Comparison of ENCODE assay signal across 8 cellular contexts in the genomic region with DNA sequence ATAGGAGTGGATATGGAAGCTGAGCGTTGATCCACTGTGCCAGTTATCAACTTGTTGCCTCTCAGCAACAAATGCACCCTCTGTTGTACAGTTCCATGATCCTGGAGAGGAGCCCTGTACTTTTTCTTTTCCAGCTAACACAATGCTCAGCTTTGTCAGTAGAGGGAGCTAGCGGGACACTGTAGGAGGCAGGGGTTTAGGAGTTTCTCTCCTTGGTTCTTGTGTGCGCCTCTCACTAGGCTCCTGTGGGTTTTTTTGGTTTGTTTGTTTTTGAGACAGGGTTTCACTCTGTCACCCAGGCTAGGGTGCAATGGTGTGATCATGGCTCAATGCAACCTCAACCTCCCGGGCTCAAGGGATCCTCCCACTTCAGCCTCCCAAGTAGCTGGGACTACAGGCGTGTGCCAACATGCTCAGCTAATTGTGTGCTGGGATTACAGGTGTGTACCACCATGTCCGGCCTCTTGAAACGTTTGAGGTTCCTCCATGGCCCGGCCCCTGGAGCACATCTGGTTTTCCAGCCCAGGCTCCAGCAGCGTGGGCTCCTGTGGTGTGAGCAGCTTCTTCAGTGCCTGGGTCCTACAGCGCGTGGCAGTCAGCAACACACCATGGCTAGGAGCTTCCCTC. TPM values are rescaled to one million over a fixed set of nuclear protein-coding genes. Genes with fewer than 3 reads are reported as not detected.
DNase-seq lines count a peak whose midpoint lies in the region; ATAC-seq, FAIRE-seq and TF ChIP-seq lines count a peak whose summit lies in the region.

No MANE protein-coding gene starts in this region.

- H2AFZ ChIP-seq in OCI-LY3 (ENCODE audit: low read depth, low read length) = no peak overlapping the region

- no peak overlapping the region for H3K4me3 Mint-ChIP-seq in glutamatergic neuron (ENCODE audit: unreplicated experiment)

- H3K4me1 ChIP-seq in BLaER1 treated with 17β-estradiol and CSF1 and Interleukin-3, amounts not matched to agents 10 nM and 100 nM = peaks cover 13 to 34% (median 24%) of the 10 kb centered on the region in 10 experiments
- peaks cover 2% of the 10 kb centered on the region; the same call in 1 of the 2 replicates for H3K4me1 ChIP-seq in OCI-LY3 (ENCODE audit: low read length)

- H3K36me3 ChIP-seq in BLaER1 treated with 17β-estradiol and CSF1 and Interleukin-3, amounts not matched to agents 10 nM and 100 nM = no peaks in the 10 kb centered on the region
- no peaks in the 10 kb centered on the region for H3K36me3 ChIP-seq in OCI-LY3 (replicated peaks; ENCODE audit: low read depth, low read length)

- no peak overlapping the region for H3K27ac Mint-ChIP-seq in activated naive CD4-positive, alpha-beta T cell treated with anti-CD3 and anti-CD28 coated beads, Interleukin-2, amount 50 U/mL, for 72 hours
- no peak overlapping the region for H3K27ac Mint-ChIP-seq in glutamatergic neuron (ENCODE audit: unreplicated experiment)

- peak overlapping the region in 6 of 11 experiments; percentile 7 to 65 (median 24); a peak in 6 of 22 replicates for H3K4me2 ChIP-seq in BLaER1 treated with 17β-estradiol and CSF1 and Interleukin-3, amounts not matched to agents 10 nM and 100 nM
- peak overlapping the region; percentile 15; the same call in 1 of the 2 replicates for H3K4me2 ChIP-seq in OCI-LY3 (ENCODE audit: low read length)

- DNase-seq in GM18507 (ENCODE audit: extremely low spot score, insufficient read length, low read depth) (no peak), glutamatergic neuron (peak; percentile 41), pons (ENCODE audit: low spot score) (peak; percentile 96)
- DNase-seq in activated naive CD4-positive, alpha-beta T cell treated with anti-CD3 and anti-CD28 coated beads, Interleukin-2, amount 50 U/mL, for 72 hours (ENCODE audit: low spot score in 2 of 2) = peak in 1 of 2 donors; percentile 63

- peaks cover 22% of the 10 kb centered on the region for H3K4me1 Mint-ChIP-seq in glutamatergic neuron (ENCODE audit: low read depth, unreplicated experiment)

- H3K27ac ChIP-seq in BLaER1 treated with 17β-estradiol and CSF1 and Interleukin-3, amounts not matched to agents 10 nM and 100 nM = no peak overlapping the region
- no peak overlapping the region for H3K27ac ChIP-seq in OCI-LY3 (ENCODE audit: low read length)

- H3K9ac ChIP-seq in BLaER1 treated with 17β-estradiol and CSF1 and Interleukin-3, amounts not matched to agents 10 nM and 100 nM = no peak overlapping the region
- no peak overlapping the region for H3K9ac ChIP-seq in OCI-LY3 (ENCODE audit: low read length)

- H4K20me1 ChIP-seq in BLaER1 treated with 17β-estradiol and CSF1 and Interleukin-3, amounts not matched to agents 10 nM and 100 nM = no peaks in the 10 kb centered on the region
- H4K20me1 ChIP-seq in OCI-LY3 (ENCODE audit: insufficient read depth, low read length) = no peaks in the 10 kb centered on the region

- no peaks in the 10 kb centered on the region for H3K27me3 Mint-ChIP-seq in glutamatergic neuron (ENCODE audit: unreplicated experiment)

- H3K36me3 Mint-ChIP-seq in activated naive CD4-positive, alpha-beta T cell treated with anti-CD3 and anti-CD28 coated beads, Interleukin-2, amount 50 U/mL, for 72 hours = no peaks in the 10 kb centered on the region
- no peaks in the 10 kb centered on the region for H3K36me3 Mint-ChIP-seq in glutamatergic neuron (ENCODE audit: unreplicated experiment)

- no peaks in the 10 kb centered on the region for H3K27me3 ChIP-seq in BLaER1 treated with 17β-estradiol and CSF1 and Interleukin-3, amounts not matched to agents 10 nM and 100 nM
- H3K27me3 ChIP-seq in OCI-LY3 (ENCODE audit: low read depth, low read length) = no peaks in the 10 kb centered on the region

- H3K9me3 Mint-ChIP-seq in activated naive CD4-positive, alpha-beta T cell treated with anti-CD3 and anti-CD28 coated beads, Interleukin-2, amount 50 U/mL, for 72 hours = no peaks in the 10 kb centered on the region
- H3K9me3 Mint-ChIP-seq in glutamatergic neuron (ENCODE audit: unreplicated experiment) = peaks cover 6% of the 10 kb centered on the region

- no peak overlapping the region for H3K4me3 ChIP-seq in BLaER1 treated with 17β-estradiol and CSF1 and Interleukin-3, amounts not matched to agents 10 nM and 100 nM
- H3K4me3 ChIP-seq in OCI-LY3 (ENCODE audit: low read length) = no peak overlapping the region

- no peaks in the 10 kb centered on the region; a peak in 1 of 22 replicates for H3K9me3 ChIP-seq in BLaER1 treated with 17β-estradiol and CSF1 and Interleukin-3, amounts not matched to agents 10 nM and 100 nM (replicated peaks in 1 of 11)
- H3K9me3 ChIP-seq in OCI-LY3 (ENCODE audit: insufficient read depth, low read length) = no peaks in the 10 kb centered on the region

- peak; percentile 86 for FAIRE-seq in GM18507 (lab: Jason Lieb, UNC)

- no peaks in the 10 kb centered on the region for H3K79me2 ChIP-seq in OCI-LY3 (ENCODE audit: low read length)

- TF ChIP-seq CTCF in OCI-LY3 (IDR thresholded peaks at IDR 0.05; ENCODE audit: low read depth, low read length) (peak; percentile 74), glutamatergic neuron (IDR thresholded peaks at IDR 0.05; ENCODE audit: partially characterized antibody, unreplicated experiment) (peak; percentile 64)

- ATAC-seq in HG03521 (IDR thresholded peaks at IDR 0.05; ENCODE audit: unreplicated experiment) = peak; percentile 71
- peak; percentile 94 to 97 for ATAC-seq in activated naive CD4-positive, alpha-beta T cell treated with anti-CD3 and anti-CD28 coated beads, Interleukin-2, amount 50 U/mL, for 72 hours
- ATAC-seq in GM21576 (IDR thresholded peaks at IDR 0.05; ENCODE audit: unreplicated experiment) = no peak

RNA-seq across cellular contexts. Expression of gene MARVELD1, which starts 12.0 kb away (rescaled TPM):
- 1 to 10 TPM in 1 of 2 donors, under 1 TPM in 1; 0.57 to 7.1 TPM for total RNA-seq in activated naive CD4-positive, alpha-beta T cell treated with anti-CD3 and anti-CD28 coated beads, Interleukin-2, amount 50 U/mL, for 72 hours
- total RNA-seq in glutamatergic neuron (ENCODE audit: unreplicated experiment) = 12.2 TPM

RNA-seq across cellular contexts. Expression of gene AVPI1, which starts 14.5 kb away (rescaled TPM):
- total RNA-seq in activated naive CD4-positive, alpha-beta T cell treated with anti-CD3 and anti-CD28 coated beads, Interleukin-2, amount 50 U/mL, for 72 hours = 1 to 10 TPM; 2.2 to 2.8 TPM
- 4.5 TPM for total RNA-seq in glutamatergic neuron (ENCODE audit: unreplicated experiment)

RNA-seq across cellular contexts. Expression of gene ZFYVE27, which starts 35.4 kb away (rescaled TPM):
- 10 to 100 TPM; 28.0 to 29.3 TPM for total RNA-seq in activated naive CD4-positive, alpha-beta T cell treated with anti-CD3 and anti-CD28 coated beads, Interleukin-2, amount 50 U/mL, for 72 hours
- total RNA-seq in glutamatergic neuron (ENCODE audit: unreplicated experiment) = 48.5 TPM
